7 cellular contexts compared by ENCODE assay signal in genomic region chr1:27365372-27366112, GRCh38. TPM values are rescaled to one million over a fixed set of nuclear protein-coding genes. Genes with fewer than 3 reads are reported as not detected.
DNase-seq lines count a peak whose midpoint lies in the region; ATAC-seq and TF ChIP-seq lines count a peak whose summit lies in the region.

No MANE protein-coding gene starts in this region.

- peak overlapping the region; percentile 99 for H3K23ac ChIP-seq in IMR-90 (ENCODE audit: low read depth, low read length)

- H2BK15ac ChIP-seq in IMR-90 (ENCODE audit: low read depth, low read length), result peak overlapping the region; percentile 9; the same call in 1 of the 3 replicates

- TF ChIP-seq RAD21 in IMR-90 (IDR thresholded peaks at IDR 0.05; ENCODE audit: low read length), result no peak

- CTCF ChIA-PET in IMR-90 (lab: Yijun Ruan, JAX) (interaction anchor here (0.6 to 2.3 kb wide), 10 partner anchors 12 to 306 kb away, joined by 3 to 9 read pairs (median 5); no protein-coding TSS in a partner anchor), PC-9 (lab: Charles Lee) (interaction anchor here (0.5 to 1.0 kb wide), 7 partner anchors 17 to 834 kb away, joined by 3 to 8 read pairs (median 5); partner anchors contain the start of gene CD164L2)

- H4K91ac ChIP-seq in IMR-90 (ENCODE audit: insufficient read depth, low read depth, low read length), result peak overlapping the region; percentile 58

- H3K9me3 ChIP-seq in IMR-90 (ENCODE audit: control insufficient read depth, insufficient read depth, low read length), result no peaks in the 10 kb centered on the region
- no peaks in the 10 kb centered on the region for H3K9me3 ChIP-seq in PC-9 (ENCODE audit: insufficient read depth, low read depth)
- H3K9me3 ChIP-seq in esophagus squamous epithelium, result no peaks in the 10 kb centered on the region

- H2AK9ac ChIP-seq in IMR-90 (replicated peaks; ENCODE audit: low read depth, low read length, poor library complexity), result peak overlapping the region; percentile 93

- H4K20me1 ChIP-seq in IMR-90 (ENCODE audit: insufficient read depth, low read length) (peaks cover 2% of the 10 kb centered on the region; the same call in 1 of the 2 replicates), PC-9 (ENCODE audit: insufficient read depth) (no peaks in the 10 kb centered on the region)

- H2AFZ ChIP-seq in IMR-90 (replicated peaks; ENCODE audit: low read length, poor library complexity), result peak overlapping the region; percentile 99
- H2AFZ ChIP-seq in PC-9, result peak overlapping the region; percentile 79

- 2% methylated on average over 21 of the region's 40 CpGs; no CpG with 5 or more reads in 1 of the 2 experiments for WGBS in IMR-90 (ENCODE audit: extremely low coverage in 2 of 2, insufficient read length in 1 of 2), 2 experiments
- WGBS in esophagus squamous epithelium, 2 donors, result 1% methylated on average over 32 to 33 of the region's 40 CpGs

- H3K27me3 ChIP-seq in IMR-90 (ENCODE audit: control insufficient read depth, insufficient read depth, low read length) (no peaks in the 10 kb centered on the region), PC-9 (ENCODE audit: insufficient read depth, low read depth) (no peaks in the 10 kb centered on the region), esophagus squamous epithelium (no peaks in the 10 kb centered on the region)

- no peak for TF ChIP-seq POLR2A in IMR-90 (IDR thresholded peaks at IDR 0.05; ENCODE audit: low read depth, low read length)
- TF ChIP-seq POLR2A in esophagus squamous epithelium (IDR thresholded peaks at IDR 0.05), result peak in 2 of 4 donors; percentile 72 to 73

- H3K18ac ChIP-seq in IMR-90 (ENCODE audit: low read depth, low read length), result peak overlapping the region; percentile 47

- H2BK20ac ChIP-seq in IMR-90 (ENCODE audit: low read depth, low read length), result peak overlapping the region; percentile 17; the same call in 1 of the 2 replicates

- H3K27me3 Mint-ChIP-seq in activated T-cell treated with anti-CD3 and anti-CD28 coated beads, Interleukin-2, amount 50 U/mL, for 72 hours (ENCODE audit: low read depth), result no peaks in the 10 kb centered on the region

- H3K4ac ChIP-seq in IMR-90 (ENCODE audit: low read depth, low read length), result peak overlapping the region; percentile 96

- peak overlapping the region; percentile 89 for H3K4me2 ChIP-seq in IMR-90 (ENCODE audit: low read depth, low read length)
- peak overlapping the region; percentile 80 for H3K4me2 ChIP-seq in PC-9

- in situ Hi-C loops in IMR-90 (cut with MboI; ENCODE audit: low sequenced_read_pairs), result no loop called here

- no peaks in the 10 kb centered on the region for H3F3A ChIP-seq in PC-9 (ENCODE audit: insufficient read depth, low read depth)

- H3K79me2 ChIP-seq in PC-9 (ENCODE audit: low read depth), result no peaks in the 10 kb centered on the region

- H2AK5ac ChIP-seq in IMR-90 (ENCODE audit: low read depth, low read length), result peak overlapping the region; percentile 91

- no peaks in the 10 kb centered on the region for H3K9me2 ChIP-seq in PC-9 (ENCODE audit: insufficient read depth)

- peak overlapping the region; percentile 79 for H3K56ac ChIP-seq in IMR-90 (ENCODE audit: extremely low read depth, insufficient read depth, low read length)

- H3K9ac ChIP-seq in IMR-90 (ENCODE audit: low read depth, low read length), result peak overlapping the region; percentile 90

- peak overlapping the region; percentile 73; the same call in 1 of the 2 replicates for H2BK120ac ChIP-seq in IMR-90 (ENCODE audit: low read depth, low read length)

- dilution Hi-C loops in IMR-90 (cut with HindIII; ENCODE audit: low sequenced_read_pairs, unreplicated experiment), result no loop called here

- DNase-seq in IMR-90 (peak; percentile 85), PC-9 (peak; percentile 51 to 80), esophagus squamous epithelium (lab: John Stamatoyannopoulos, UW) (peak; percentile 58), myocyte (ENCODE audit: low read depth) (peak; percentile 95)
- peak; percentile 75 to 78 for DNase-seq in activated T-cell treated with anti-CD3 and anti-CD28 coated beads, Interleukin-2, amount 50 U/mL, for 72 hours
- peak; percentile 65 to 66 for DNase-seq in stimulated activated CD8-positive, alpha-beta memory T cell treated with anti-CD3 and anti-CD28 coated beads, Interleukin-7, amount 100 ng/mL, for 4 hours (ENCODE audit: low read depth in 2 of 2)

- H3K36me3 ChIP-seq in IMR-90 (ENCODE audit: control insufficient read depth, insufficient read depth, low read length) (peaks cover 24% of the 10 kb centered on the region), PC-9 (ENCODE audit: low read depth) (no peaks in the 10 kb centered on the region), esophagus squamous epithelium (peaks cover 34 to 45% (median 43%) of the 10 kb centered on the region in 3 donors)

- peak overlapping the region; percentile 24 to 99; a peak in 3 of 4 replicates for H4K8ac ChIP-seq in IMR-90 (ENCODE audit: low read depth in 2 of 2, low read length in 2 of 2)

- BruUV-seq in IMR-90 (replicated peaks; lab: Mats Ljungman, UMichigan), result no TSS peak
- no TSS peak for BruUV-seq in PC-9 (replicated peaks; lab: Mats Ljungman, UMichigan)

- H3K79me1 ChIP-seq in IMR-90 (ENCODE audit: low read depth in 1 of 2, low read length in 2 of 2), result peaks cover 6 to 24% of the 10 kb centered on the region in 2 experiments; a peak in 3 of 4 replicates

- H3K27ac Mint-ChIP-seq in activated T-cell treated with anti-CD3 and anti-CD28 coated beads, Interleukin-2, amount 50 U/mL, for 72 hours, result peak overlapping the region; percentile 68

- H3K27ac ChIP-seq in IMR-90 (ENCODE audit: insufficient read depth, low read length), result peak overlapping the region; percentile 90
- H3K27ac ChIP-seq in PC-9, result no peak overlapping the region
- peak overlapping the region; percentile 96 to 100 (median 100) for H3K27ac ChIP-seq in esophagus squamous epithelium

- intact Hi-C loops in IMR-90 (cut with micrococcal nuclease), result loop anchor here (2.0 kb wide), 1 partner anchor 65 kb away; no protein-coding TSS in a partner anchor
- intact Hi-C loops in PC-9 (cut with micrococcal nuclease; ENCODE audit: unreplicated experiment), result loop anchor here (1.0 to 5.0 kb wide), 3 partner anchors 17 to 43 kb away; partner anchors contain the start of genes CD164L2 and TMEM222
- intact Hi-C loops in esophagus squamous epithelium (cut with DNase I), result no loop called here

- H3K36me3 Mint-ChIP-seq in activated T-cell treated with anti-CD3 and anti-CD28 coated beads, Interleukin-2, amount 50 U/mL, for 72 hours (ENCODE audit: insufficient read depth in 2 of 2), result no peaks in the 10 kb centered on the region

- H3K4me1 ChIP-seq in IMR-90 (ENCODE audit: control insufficient read depth, insufficient read depth, low read length), result peaks cover 11% of the 10 kb centered on the region
- H3K4me1 ChIP-seq in PC-9 (replicated peaks; ENCODE audit: insufficient read depth), result peaks cover 9% of the 10 kb centered on the region; the same call in 1 of the 2 replicates
- peaks cover 44 to 68% (median 53%) of the 10 kb centered on the region in 3 donors for H3K4me1 ChIP-seq in esophagus squamous epithelium

- H3K4me3 Mint-ChIP-seq in activated T-cell treated with anti-CD3 and anti-CD28 coated beads, Interleukin-2, amount 50 U/mL, for 72 hours, result peak overlapping the region; percentile 95 to 96

- H4K5ac ChIP-seq in IMR-90 (ENCODE audit: low read depth, low read length), result peak overlapping the region; percentile 85

- ATAC-seq in GM18511 (IDR thresholded peaks at IDR 0.05; ENCODE audit: unreplicated experiment), result peak; percentile 48
- ATAC-seq in IMR-90 (ENCODE audit: low read depth), result peak; percentile 79
- peak; percentile 74 to 75 for ATAC-seq in activated T-cell treated with anti-CD3 and anti-CD28 coated beads, Interleukin-2, amount 50 U/mL, for 72 hours (replicated peaks in 1 of 2)

- no peak for TF ChIP-seq CTCF in IMR-90 (conservative IDR thresholded peaks at IDR 0.05; ENCODE audit: low read depth, low read length)
- no peak for TF ChIP-seq CTCF in PC-9 (conservative IDR thresholded peaks at IDR 0.05)
- peak in 1 of 6 experiments; percentile 4 for TF ChIP-seq CTCF in esophagus squamous epithelium (IDR thresholded peaks at IDR 0.05)

- H2BK5ac ChIP-seq in IMR-90 (ENCODE audit: low read depth, low read length, poor library complexity, severe bottlenecking), result peak overlapping the region; percentile 84

- POLR2A ChIA-PET in IMR-90 (lab: Charles Lee; ENCODE audit: unreplicated experiment), result interaction anchor here (0.6 to 1.0 kb wide), 2 partner anchors 26 to 31 kb away, joined by 3 to 4 read pairs; no protein-coding TSS in a partner anchor
- POLR2A ChIA-PET in PC-9 (lab: Charles Lee; ENCODE audit: unreplicated experiment), result interaction anchor here (0.5 to 1.0 kb wide), 5 partner anchors 19 to 723 kb away, joined by 4 to 24 read pairs (median 4); partner anchors contain the start of gene EYA3

- H3K9me1 ChIP-seq in IMR-90 (ENCODE audit: insufficient read depth, low read length), result peaks cover 18% of the 10 kb centered on the region

- H3K9me3 Mint-ChIP-seq in activated T-cell treated with anti-CD3 and anti-CD28 coated beads, Interleukin-2, amount 50 U/mL, for 72 hours, result no peaks in the 10 kb centered on the region

- H3K4me3 ChIP-seq in IMR-90 (ENCODE audit: insufficient read depth, low read depth, low read length) (peak overlapping the region; percentile 77), PC-9 (peak overlapping the region; percentile 70), esophagus squamous epithelium (peak overlapping the region; percentile 52 to 97 (median 78))

- H3K14ac ChIP-seq in IMR-90 (replicated peaks; ENCODE audit: low read depth, low read length), result peak overlapping the region; percentile 99

- H3K4me1 Mint-ChIP-seq in activated T-cell treated with anti-CD3 and anti-CD28 coated beads, Interleukin-2, amount 50 U/mL, for 72 hours (ENCODE audit: low read depth), result peaks cover 34% of the 10 kb centered on the region

RNA-seq across cellular contexts. Expression of gene MAP3K6, which starts 1.2 kb away (rescaled TPM):
- 4.8 and 5.3 TPM in 2 replicates for total RNA-seq in IMR-90 (2012; rRNA removed)
- polyA plus RNA-seq in IMR-90 (2012; rRNA removed), result 15.9 and 17.3 TPM in 2 replicates
- polyA plus RNA-seq in IMR-90 (2012; cell fraction: cytosol; rRNA removed), result 6.7 and 10.6 TPM in 2 replicates
- 53.8 and 151 TPM in 2 replicates for polyA plus RNA-seq in IMR-90 (2012; cell fraction: nucleus; rRNA removed; ENCODE audit: low replicate concordance)
- total RNA-seq in PC-9 (2021), result 25.1 and 26.2 TPM in 2 replicates
- total RNA-seq in activated T-cell treated with anti-CD3 and anti-CD28 coated beads, Interleukin-2, amount 50 U/mL, for 72 hours, result 10 to 100 TPM in 1 of 2 donors, 1 to 10 TPM in 1; 8.3 to 10.4 TPM
- 100 to 1,000 TPM in 1 of 4 donors, 10 to 100 TPM in 3; 72.3 to 121 (median 76.9) TPM for total RNA-seq in esophagus squamous epithelium
- 26.0 and 29.3 TPM in 2 replicates for total RNA-seq in myocyte
- polyA plus RNA-seq in myocyte (2012), result 34.7 TPM

RNA-seq across cellular contexts. Expression of gene FCN3, which starts 9.1 kb away (rescaled TPM):
- total RNA-seq in IMR-90 (2012; rRNA removed) (not detected in 2 replicates), PC-9 (2021) (not detected in 2 replicates), esophagus squamous epithelium (1 to 10 TPM; 3.0 to 4.7 (median 4.3) TPM), myocyte (not detected in 2 replicates)
- not detected in 2 replicates for polyA plus RNA-seq in IMR-90 (2012; rRNA removed)
- not detected in 2 replicates for polyA plus RNA-seq in IMR-90 (2012; cell fraction: cytosol; rRNA removed)
- polyA plus RNA-seq in IMR-90 (2012; cell fraction: nucleus; rRNA removed; ENCODE audit: low replicate concordance), result not detected in 2 replicates
- total RNA-seq in activated T-cell treated with anti-CD3 and anti-CD28 coated beads, Interleukin-2, amount 50 U/mL, for 72 hours, result not detected
- polyA plus RNA-seq in myocyte (2012), result 0.15 TPM

RNA-seq across cellular contexts. Expression of gene CD164L2, which starts 17.6 kb away (rescaled TPM):
- total RNA-seq in IMR-90 (2012; rRNA removed) (not detected in 2 replicates), PC-9 (2021) (0.63 and 1.7 TPM in 2 replicates), esophagus squamous epithelium (10 to 100 TPM in 1 of 4 donors, 1 to 10 TPM in 3; 4.8 to 15.4 (median 6.5) TPM), myocyte (not detected in 2 replicates)
- polyA plus RNA-seq in IMR-90 (2012; rRNA removed), result not detected in 2 replicates
- not detected in 2 replicates for polyA plus RNA-seq in IMR-90 (2012; cell fraction: cytosol; rRNA removed)
- 0.04 TPM in 1 of 2 replicates, not detected in the other for polyA plus RNA-seq in IMR-90 (2012; cell fraction: nucleus; rRNA removed; ENCODE audit: low replicate concordance)
- not detected for total RNA-seq in activated T-cell treated with anti-CD3 and anti-CD28 coated beads, Interleukin-2, amount 50 U/mL, for 72 hours
- not detected for polyA plus RNA-seq in myocyte (2012)

RNA-seq across cellular contexts. Expression of gene SYTL1, which starts 23.7 kb away (rescaled TPM):
- total RNA-seq in IMR-90 (2012; rRNA removed) (0.18 and 0.28 TPM in 2 replicates), PC-9 (2021) (43.7 and 49.8 TPM in 2 replicates), esophagus squamous epithelium (100 to 1,000 TPM in 3 of 4 donors, 10 to 100 TPM in 1; 74.7 to 182 (median 125) TPM), myocyte (0.05 TPM in 1 of 2 replicates, not detected in the other)
- 1.0 and 1.3 TPM in 2 replicates for polyA plus RNA-seq in IMR-90 (2012; rRNA removed)
- 0.24 and 1.0 TPM in 2 replicates for polyA plus RNA-seq in IMR-90 (2012; cell fraction: cytosol; rRNA removed)
- polyA plus RNA-seq in IMR-90 (2012; cell fraction: nucleus; rRNA removed; ENCODE audit: low replicate concordance), result 9.3 and 16.4 TPM in 2 replicates
- total RNA-seq in activated T-cell treated with anti-CD3 and anti-CD28 coated beads, Interleukin-2, amount 50 U/mL, for 72 hours, result 10 to 100 TPM; 73.1 to 89.9 TPM
- polyA plus RNA-seq in myocyte (2012), result 0.20 TPM

RNA-seq across cellular contexts. Expression of gene GPR3, which starts 26.9 kb away (rescaled TPM):
- total RNA-seq in IMR-90 (2012; rRNA removed), result 0.72 and 0.83 TPM in 2 replicates
- polyA plus RNA-seq in IMR-90 (2012; rRNA removed), result 4.8 and 5.4 TPM in 2 replicates
- polyA plus RNA-seq in IMR-90 (2012; cell fraction: cytosol; rRNA removed), result 3.3 and 6.1 TPM in 2 replicates
- polyA plus RNA-seq in IMR-90 (2012; cell fraction: nucleus; rRNA removed; ENCODE audit: low replicate concordance), result 5.4 and 6.0 TPM in 2 replicates
- total RNA-seq in PC-9 (2021), result 0.98 and 1.2 TPM in 2 replicates
- total RNA-seq in activated T-cell treated with anti-CD3 and anti-CD28 coated beads, Interleukin-2, amount 50 U/mL, for 72 hours, result under 1 TPM; 0.81 to 0.91 TPM
- total RNA-seq in esophagus squamous epithelium, result under 1 TPM in 1 of 4 donors, not detected in 3; 0.38 TPM
- 0.16 and 0.72 TPM in 2 replicates for total RNA-seq in myocyte
- polyA plus RNA-seq in myocyte (2012), result 0.74 TPM
